Comparison of ENCODE assay signal across 1 cellular context in genomic region chr4:78601013-78601412, GRCh38.
TF ChIP-seq lines count a peak whose summit lies in the region.

No MANE protein-coding gene starts in this region.

TF ChIP-seq in GM12878, 131 proteins besides CTCF, POLR2A, EP300 and RAD21 (continued from another document):
- TF ChIP-seq EED (IDR thresholded peaks at IDR 0.05; ENCODE audit: low read depth), result 0 out of 2 replicates have a peak, but pooled peaks have one; percentile 29
- TF ChIP-seq CBX5 (IDR thresholded peaks at IDR 0.05; ENCODE audit: low read depth), result no peak
- TF ChIP-seq SP1 (IDR thresholded peaks at IDR 0.05; ENCODE audit: low read depth, low read length), result no peak
- TF ChIP-seq BCL11A (IDR thresholded peaks at IDR 0.05; ENCODE audit: low read depth, low read length), result peak; percentile 95
- 0 out of 2 replicates have a peak, but pooled peaks have one; percentile 9 for TF ChIP-seq CREM (IDR thresholded peaks at IDR 0.05; ENCODE audit: low read depth)
- peak; percentile 33; the same call in 1 of the 2 replicates for TF ChIP-seq NBN (IDR thresholded peaks at IDR 0.05)
- 0 out of 2 replicates have a peak, but pooled peaks have one; percentile 56 for TF ChIP-seq RCOR1 (conservative IDR thresholded peaks at IDR 0.05; ENCODE audit: low read depth, low read length)
- peak; percentile 63 for TF ChIP-seq ATF7 (IDR thresholded peaks at IDR 0.05; ENCODE audit: low read depth)
- TF ChIP-seq BCLAF1 (IDR thresholded peaks at IDR 0.05), result no peak
- TF ChIP-seq IRF4 (IDR thresholded peaks at IDR 0.05; ENCODE audit: low read depth, low read length), result peak; percentile 86; the same call in 1 of the 2 replicates
- peak; percentile 97 for TF ChIP-seq DPF2 (IDR thresholded peaks at IDR 0.05)
- peak; percentile 88 for TF ChIP-seq GATAD2B (conservative IDR thresholded peaks at IDR 0.05; ENCODE audit: low read depth)
- no peak for TF ChIP-seq USF1 (IDR thresholded peaks at IDR 0.05; ENCODE audit: borderline replicate concordance, extremely low read length, insufficient read depth, low read depth, low read length)
- peak; percentile 82 for TF ChIP-seq RELB (IDR thresholded peaks at IDR 0.05; ENCODE audit: low read depth)
- TF ChIP-seq MAX (IDR thresholded peaks at IDR 0.05; ENCODE audit: low read depth, low read length), result no peak
- no peak for TF ChIP-seq TCF7 (IDR thresholded peaks at IDR 0.05; ENCODE audit: borderline replicate concordance)
- TF ChIP-seq SKIL (IDR thresholded peaks at IDR 0.05; ENCODE audit: low read depth, poor library complexity, severe bottlenecking), result peak; percentile 69
- peak; percentile 76; the same call in 1 of the 2 replicates for TF ChIP-seq ZNF217 (IDR thresholded peaks at IDR 0.05)
- peak; percentile 92 for TF ChIP-seq IKZF1 (conservative IDR thresholded peaks at IDR 0.05)
- TF ChIP-seq RFX5 (IDR thresholded peaks at IDR 0.05; ENCODE audit: low read depth, low read length), result no peak
